In the genomic region with DNA sequence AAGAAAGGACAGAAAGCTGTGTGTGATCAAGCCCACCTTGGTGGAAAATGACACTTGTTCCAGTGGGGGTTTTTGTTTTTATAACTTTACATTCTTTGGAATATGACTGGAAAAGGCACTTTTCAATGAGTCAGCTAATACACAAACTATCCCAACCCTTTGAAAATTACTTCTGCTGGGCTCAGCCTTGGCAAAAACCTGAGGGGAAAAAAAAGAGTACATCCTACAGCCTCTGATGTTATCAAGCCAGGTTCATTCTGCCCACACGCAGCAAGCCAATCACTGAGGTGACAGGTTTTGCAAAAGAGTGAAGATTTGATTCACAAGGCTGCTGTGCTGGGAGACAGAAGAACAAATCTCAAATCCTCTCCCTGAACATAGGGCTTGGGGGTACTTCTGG, we compare ENCODE assay signal across 1 cellular context.
TF ChIP-seq lines count a peak whose summit lies in the region.

No MANE protein-coding gene starts in this region.

TF ChIP-seq in WTC11, 78 proteins besides CTCF, POLR2A, EP300 and RAD21 (continued from another document):
- TF ChIP-seq ZNF512 (CRISPR knock-in tag; IDR thresholded peaks at IDR 0.05; ENCODE audit: borderline replicate concordance) (no peak), ZNF416 (CRISPR knock-in tag; IDR thresholded peaks at IDR 0.05) (no peak), SOX15 (CRISPR knock-in tag; IDR thresholded peaks at IDR 0.05) (no peak), FOXK1 (CRISPR knock-in tag; IDR thresholded peaks at IDR 0.05) (no peak), ATF3 (CRISPR knock-in tag; conservative IDR thresholded peaks at IDR 0.05) (no peak), ZNF138 (CRISPR knock-in tag; conservative IDR thresholded peaks at IDR 0.05) (no peak), NFATC4 (CRISPR knock-in tag; IDR thresholded peaks at IDR 0.05) (no peak)
- TF ChIP-seq, protein P1, sequence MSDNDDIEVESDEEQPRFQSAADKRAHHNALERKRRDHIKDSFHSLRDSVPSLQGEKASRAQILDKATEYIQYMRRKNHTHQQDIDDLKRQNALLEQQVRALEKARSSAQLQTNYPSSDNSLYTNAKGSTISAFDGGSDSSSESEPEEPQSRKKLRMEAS (CRISPR knock-in tag; IDR thresholded peaks at IDR 0.05), result no peak
- TF ChIP-seq, protein P2, sequence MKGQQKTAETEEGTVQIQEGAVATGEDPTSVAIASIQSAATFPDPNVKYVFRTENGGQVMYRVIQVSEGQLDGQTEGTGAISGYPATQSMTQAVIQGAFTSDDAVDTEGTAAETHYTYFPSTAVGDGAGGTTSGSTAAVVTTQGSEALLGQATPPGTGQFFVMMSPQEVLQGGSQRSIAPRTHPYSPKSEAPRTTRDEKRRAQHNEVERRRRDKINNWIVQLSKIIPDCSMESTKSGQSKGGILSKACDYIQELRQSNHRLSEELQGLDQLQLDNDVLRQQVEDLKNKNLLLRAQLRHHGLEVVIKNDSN (CRISPR knock-in tag; IDR thresholded peaks at IDR 0.05), result no peak
- TF ChIP-seq, protein P3, sequence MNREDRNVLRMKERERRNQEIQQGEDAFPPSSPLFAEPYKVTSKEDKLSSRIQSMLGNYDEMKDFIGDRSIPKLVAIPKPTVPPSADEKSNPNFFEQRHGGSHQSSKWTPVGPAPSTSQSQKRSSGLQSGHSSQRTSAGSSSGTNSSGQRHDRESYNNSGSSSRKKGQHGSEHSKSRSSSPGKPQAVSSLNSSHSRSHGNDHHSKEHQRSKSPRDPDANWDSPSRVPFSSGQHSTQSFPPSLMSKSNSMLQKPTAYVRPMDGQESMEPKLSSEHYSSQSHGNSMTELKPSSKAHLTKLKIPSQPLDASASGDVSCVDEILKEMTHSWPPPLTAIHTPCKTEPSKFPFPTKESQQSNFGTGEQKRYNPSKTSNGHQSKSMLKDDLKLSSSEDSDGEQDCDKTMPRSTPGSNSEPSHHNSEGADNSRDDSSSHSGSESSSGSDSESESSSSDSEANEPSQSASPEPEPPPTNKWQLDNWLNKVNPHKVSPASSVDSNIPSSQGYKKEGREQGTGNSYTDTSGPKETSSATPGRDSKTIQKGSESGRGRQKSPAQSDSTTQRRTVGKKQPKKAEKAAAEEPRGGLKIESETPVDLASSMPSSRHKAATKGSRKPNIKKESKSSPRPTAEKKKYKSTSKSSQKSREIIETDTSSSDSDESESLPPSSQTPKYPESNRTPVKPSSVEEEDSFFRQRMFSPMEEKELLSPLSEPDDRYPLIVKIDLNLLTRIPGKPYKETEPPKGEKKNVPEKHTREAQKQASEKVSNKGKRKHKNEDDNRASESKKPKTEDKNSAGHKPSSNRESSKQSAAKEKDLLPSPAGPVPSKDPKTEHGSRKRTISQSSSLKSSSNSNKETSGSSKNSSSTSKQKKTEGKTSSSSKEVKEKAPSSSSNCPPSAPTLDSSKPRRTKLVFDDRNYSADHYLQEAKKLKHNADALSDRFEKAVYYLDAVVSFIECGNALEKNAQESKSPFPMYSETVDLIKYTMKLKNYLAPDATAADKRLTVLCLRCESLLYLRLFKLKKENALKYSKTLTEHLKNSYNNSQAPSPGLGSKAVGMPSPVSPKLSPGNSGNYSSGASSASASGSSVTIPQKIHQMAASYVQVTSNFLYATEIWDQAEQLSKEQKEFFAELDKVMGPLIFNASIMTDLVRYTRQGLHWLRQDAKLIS (CRISPR knock-in tag; IDR thresholded peaks at IDR 0.05; ENCODE audit: borderline replicate concordance), result no peak
